8 cellular contexts compared by ENCODE assay signal in genomic region chr15:65212097-65212496, GRCh38. TPM values are rescaled to one million over a fixed set of nuclear protein-coding genes. Genes with fewer than 3 reads are reported as not detected.
DNase-seq lines count a peak whose midpoint lies in the region; ATAC-seq and TF ChIP-seq lines count a peak whose summit lies in the region.

No MANE protein-coding gene starts in this region.

- H3K36me3 Mint-ChIP-seq in activated CD4-positive, alpha-beta T cell treated with anti-CD3 and anti-CD28 coated beads for 36 hours (ENCODE audit: low read depth) = no peaks in the 10 kb centered on the region

- H3K27ac Mint-ChIP-seq in activated CD4-positive, alpha-beta T cell treated with anti-CD3 and anti-CD28 coated beads for 36 hours = no peak overlapping the region

- TF ChIP-seq EP300 in gastroesophageal sphincter (IDR thresholded peaks at IDR 0.05) = no peak

- WGBS in gastroesophageal sphincter (ENCODE audit: low coverage in 1 of 2), 2 donors = 63 to 67% methylated on average over 2 to 3 of the region's 5 CpGs

- H3K9me3 ChIP-seq in left ventricle myocardium inferior (replicated peaks) (no peaks in the 10 kb centered on the region), gastroesophageal sphincter (no peaks in the 10 kb centered on the region)

- TF ChIP-seq CTCF in left ventricle myocardium inferior (IDR thresholded peaks at IDR 0.05; ENCODE audit: borderline replicate concordance) (peak; percentile 40), gastroesophageal sphincter (IDR thresholded peaks at IDR 0.05) (peak in 2 of 4 experiments; percentile 7 to 18)

- DNase-seq in left ventricle myocardium inferior (no peak), left ventricle myocardium superior (no peak), NCI-H2107 (lab: John Stamatoyannopoulos, UW) (no peak)
- peak; percentile 78 for DNase-seq in activated CD4-positive, alpha-beta T cell treated with anti-CD3 and anti-CD28 coated beads for 36 hours
- peak; percentile 14 to 26 for DNase-seq in stimulated activated CD8-positive, alpha-beta memory T cell treated with anti-CD3 and anti-CD28 coated beads, Interleukin-15, amount 100 ng/mL, for 48 hours (ENCODE audit: low read depth in 2 of 2)
- no peak for DNase-seq in effector CD4-positive, alpha-beta T cell

- H3K4me1 ChIP-seq in left ventricle myocardium inferior = peaks cover 16% of the 10 kb centered on the region
- peaks cover 0 to 14% (median 4%) of the 10 kb centered on the region in 3 donors for H3K4me1 ChIP-seq in gastroesophageal sphincter

- no peak overlapping the region for H3K4me3 Mint-ChIP-seq in activated CD4-positive, alpha-beta T cell treated with anti-CD3 and anti-CD28 coated beads for 36 hours

- H3K27me3 ChIP-seq in left ventricle myocardium inferior (ENCODE audit: low read depth) (no peaks in the 10 kb centered on the region), gastroesophageal sphincter (no peaks in the 10 kb centered on the region)

- no peak overlapping the region for H3K4me3 ChIP-seq in left ventricle myocardium inferior
- peak overlapping the region in 1 of 2 donors; percentile 36 for H3K4me3 ChIP-seq in gastroesophageal sphincter

- H3K27me3 Mint-ChIP-seq in activated CD4-positive, alpha-beta T cell treated with anti-CD3 and anti-CD28 coated beads for 36 hours = no peaks in the 10 kb centered on the region

- no peaks in the 10 kb centered on the region for H3K9me3 Mint-ChIP-seq in activated CD4-positive, alpha-beta T cell treated with anti-CD3 and anti-CD28 coated beads for 36 hours (ENCODE audit: low read depth)

- H3K36me3 ChIP-seq in left ventricle myocardium inferior = no peaks in the 10 kb centered on the region
- no peaks in the 10 kb centered on the region for H3K36me3 ChIP-seq in gastroesophageal sphincter

- peaks cover 3% of the 10 kb centered on the region for H3K4me1 Mint-ChIP-seq in activated CD4-positive, alpha-beta T cell treated with anti-CD3 and anti-CD28 coated beads for 36 hours

- ATAC-seq in left ventricle myocardium superior (no peak), gastroesophageal sphincter (no peak), HG03025 (IDR thresholded peaks at IDR 0.05; ENCODE audit: low FRiP score, unreplicated experiment) (no peak)
- peak; percentile 85 for ATAC-seq in activated CD4-positive, alpha-beta T cell treated with anti-CD3 and anti-CD28 coated beads for 36 hours

- H3K27ac ChIP-seq in left ventricle myocardium inferior (replicated peaks) (peak overlapping the region; percentile 72), gastroesophageal sphincter (peak overlapping the region in 3 of 4 donors; percentile 48 to 75 (median 69))

- intact Hi-C loops in left ventricle myocardium inferior (cut with micrococcal nuclease) = no loop called here
- intact Hi-C loops in left ventricle myocardium superior (cut with micrococcal nuclease) = no loop called here
- intact Hi-C loops in activated CD4-positive, alpha-beta T cell treated with anti-CD3 and anti-CD28 coated beads for 36 hours (cut with DNase I, micrococcal nuclease) = loop anchor here (1.0 to 5.0 kb wide), 2 partner anchors 59 to 60 kb away; no protein-coding TSS in a partner anchor

- POLR2A ChIA-PET in activated CD4-positive, alpha-beta T cell treated with anti-CD3 and anti-CD28 coated beads for 36 hours (lab: Charles Lee) = interaction anchor here (0.8 to 1.2 kb wide), 3 partner anchors 38 to 93 kb away, joined by 3 read pairs; partner anchors contain the start of gene RNU5B-1

- CTCF ChIA-PET in activated CD4-positive, alpha-beta T cell treated with anti-CD3 and anti-CD28 coated beads for 36 hours (lab: Charles Lee) = interaction anchor here (0.6 to 2.3 kb wide), 11 partner anchors 9 to 134 kb away, joined by 3 to 11 read pairs (median 4); partner anchors contain the start of gene PARP16

- TF ChIP-seq POLR2A in gastroesophageal sphincter (IDR thresholded peaks at IDR 0.05) = no peak

RNA-seq across cellular contexts. Expression of gene CILP, which starts 0.8 kb away (rescaled TPM):
- 7.3 TPM for total RNA-seq in left ventricle myocardium inferior
- total RNA-seq in left ventricle myocardium superior = 7.8 TPM
- not detected for total RNA-seq in activated CD4-positive, alpha-beta T cell treated with anti-CD3 and anti-CD28 coated beads for 36 hours
- total RNA-seq in gastroesophageal sphincter = 100 to 1,000 TPM in 1 of 4 donors, 10 to 100 TPM in 3; 43.7 to 114 (median 74.5) TPM

RNA-seq across cellular contexts. Expression of gene CLPX, which starts 27.0 kb away (rescaled TPM):
- total RNA-seq in left ventricle myocardium inferior (52.5 TPM), left ventricle myocardium superior (58.3 TPM), gastroesophageal sphincter (10 to 100 TPM; 40.1 to 68.8 (median 55.6) TPM)
- total RNA-seq in activated CD4-positive, alpha-beta T cell treated with anti-CD3 and anti-CD28 coated beads for 36 hours = 10 to 100 TPM; 65.2 to 73.7 TPM

Comparison
In these comparisons a context has a peak if more than half of its experiments do, and no peak if none do; other contexts are left out.
1. DNase-seq: peak in activated CD4-positive, alpha-beta T cell treated with anti-CD3 and anti-CD28 coated beads for 36 hours (single experiment) and stimulated activated CD8-positive, alpha-beta memory T cell treated with anti-CD3 and anti-CD28 coated beads, Interleukin-15, amount 100 ng/mL, for 48 hours (2 of 2); none in left ventricle myocardium inferior (single experiment), left ventricle myocardium superior (single experiment), effector CD4-positive, alpha-beta T cell (single experiment) and NCI-H2107 (single experiment).
2. intact Hi-C loops: an anchor here in activated CD4-positive, alpha-beta T cell treated with anti-CD3 and anti-CD28 coated beads for 36 hours (1.0 to 5.0 kb wide); none called in left ventricle myocardium inferior and left ventricle myocardium superior.